22 cellular contexts compared by ENCODE assay signal in genomic region chr1:204974326-204974725, GRCh38.
DNase-seq lines count a peak whose midpoint lies in the region; ATAC-seq and TF ChIP-seq lines count a peak whose summit lies in the region.
"Had no signal": no experiment of that assay in that cellular context is flagged by ENCODE, and none has a peak within 500 bp of the region (broad histone marks: within the 10 kb centered on the region; RNA-seq: fewer than 3 reads in every experiment).

No MANE protein-coding gene starts in this region.

- no peaks in the 10 kb centered on the region for H3K9me2 ChIP-seq in OCI-LY7 (ENCODE audit: insufficient read depth, low read length)

- H3K4me1 ChIP-seq in DND-41 (ENCODE audit: insufficient read depth, low read length) = no peaks in the 10 kb centered on the region
- no peaks in the 10 kb centered on the region for H3K4me1 ChIP-seq in OCI-LY7 (ENCODE audit: insufficient read depth, low read length, poor library complexity, severe bottlenecking)
- H3K4me1 ChIP-seq in CD8-positive, alpha-beta T cell (ENCODE audit: insufficient read depth, low read length) = no peaks in the 10 kb centered on the region

- no peak overlapping the region for H3K27ac Mint-ChIP-seq in CD8-positive, alpha-beta T cell

- H3K27me3 Mint-ChIP-seq in CD8-positive, alpha-beta T cell (ENCODE audit: low read depth) = peaks cover 16% of the 10 kb centered on the region

- no peak overlapping the region for H3K27ac ChIP-seq in DND-41 (ENCODE audit: low read length)
- no peak overlapping the region for H3K27ac ChIP-seq in OCI-LY7 (ENCODE audit: low read depth, low read length, poor library complexity, severe bottlenecking)
- no peak overlapping the region for H3K27ac ChIP-seq in CD8-positive, alpha-beta T cell (ENCODE audit: low read depth, low read length)
- H3K27ac ChIP-seq: C4-2B, GM23248, SK-N-MC had no signal

- intact Hi-C loops in OCI-LY7 (cut with micrococcal nuclease; ENCODE audit: unreplicated experiment) = no loop called here
- intact Hi-C loops in CD8-positive, alpha-beta T cell (cut with DNase I, micrococcal nuclease) = loop anchor here in 1 of 2 experiments (10.0 kb wide), 1 partner anchor 550 kb away; no protein-coding TSS in a partner anchor

- H2AFZ ChIP-seq in DND-41 (ENCODE audit: low read depth, low read length) = no peak overlapping the region
- H2AFZ ChIP-seq in OCI-LY7 (ENCODE audit: low read length) = no peak overlapping the region
- H2AFZ ChIP-seq: GM23248 had no signal

- CTCF ChIA-PET in OCI-LY7 (lab: Charles Lee; ENCODE audit: unreplicated experiment) = no interaction called here
- CTCF ChIA-PET in CD8-positive, alpha-beta T cell (lab: Charles Lee) = interaction anchor here (1.4 to 5.3 kb wide), 5 partner anchors 9 to 281 kb away, joined by 4 to 66 read pairs (median 9); no protein-coding TSS in a partner anchor

- no peak overlapping the region for H3K4me3 Mint-ChIP-seq in CD8-positive, alpha-beta T cell

- DNase-seq in DND-41 (no peak), H7 (peak; percentile 74), OCI-LY7 (ENCODE audit: low spot score) (no peak), iPS-NIHi11 (ENCODE audit: low spot score) (peak; percentile 63), CD1c-positive myeloid dendritic cell (ENCODE audit: extremely low spot score) (no peak)
- DNase-seq in CD8-positive, alpha-beta T cell = no peak
- DNase-seq: COR-L47; DMS153; GM23248; IMR-90; Kasumi-1; NCI-H1105 treated with DMSO at 0.1 percent for 48 hours; NCI-H187; NCI-H2107; NCI-H345; NCI-H524 treated with DMSO at 0.1 percent for 48 hours; NK-92 treated with Interleukin-12 subunit alpha and Interleukin-12 subunit beta, amount 100 ng/mL, for 24 hours; SHP77 had no signal

- H4K20me1 ChIP-seq in DND-41 (ENCODE audit: insufficient read depth, low read length) (peaks cover 3% of the 10 kb centered on the region), OCI-LY7 (ENCODE audit: insufficient read depth, low read length) (no peaks in the 10 kb centered on the region)

- BruUV-seq in OCI-LY7 (replicated peaks; lab: Mats Ljungman, UMichigan) = no TSS peak

- ATAC-seq in DND-41 (ENCODE audit: insufficient read depth, low read depth) (no peak), GM19395 (IDR thresholded peaks at IDR 0.05; ENCODE audit: unreplicated experiment) (no peak)
- ATAC-seq in CD8-positive, alpha-beta T cell = no peak
- ATAC-seq: GM12878 had no signal

- H3K4me3 ChIP-seq in DND-41 (ENCODE audit: low read depth in 1 of 2, low read length in 2 of 2) (no peak overlapping the region), H7 (ENCODE audit: insufficient read depth, low read depth, low read length) (no peak overlapping the region), OCI-LY7 (ENCODE audit: low read depth, low read length, poor library complexity, severe bottlenecking) (no peak overlapping the region)
- no peak overlapping the region for H3K4me3 ChIP-seq in CD8-positive, alpha-beta T cell (ENCODE audit: low read depth, low read length)
- H3K4me3 ChIP-seq: GM12878, GM23248, SK-N-MC had no signal

- no peaks in the 10 kb centered on the region for H3K79me2 ChIP-seq in DND-41 (ENCODE audit: insufficient read depth, low read length)
- no peaks in the 10 kb centered on the region for H3K79me2 ChIP-seq in OCI-LY7 (ENCODE audit: insufficient read depth, low read depth, low read length)

- H3K4me2 ChIP-seq in DND-41 (ENCODE audit: insufficient read depth, low read length) (no peak overlapping the region), OCI-LY7 (ENCODE audit: low read length) (no peak overlapping the region)

- H3K9me3 Mint-ChIP-seq in CD8-positive, alpha-beta T cell = no peaks in the 10 kb centered on the region

- peak; percentile 16 for TF ChIP-seq CTCF in DND-41 (IDR thresholded peaks at IDR 0.05; ENCODE audit: borderline replicate concordance, extremely low read depth, low read length, poor library complexity, severe bottlenecking)
- TF ChIP-seq CTCF in OCI-LY7 (conservative IDR thresholded peaks at IDR 0.05; ENCODE audit: low read length) = 0 out of 2 replicates have a peak, but pooled peaks have one; percentile 31
- no peak for TF ChIP-seq CTCF in CD8-positive, alpha-beta T cell (IDR thresholded peaks at IDR 0.05)

- H3K36me3 Mint-ChIP-seq in CD8-positive, alpha-beta T cell = no peaks in the 10 kb centered on the region

- H3K36me3 ChIP-seq in DND-41 (ENCODE audit: insufficient read depth, low read length) = no peaks in the 10 kb centered on the region
- H3K36me3 ChIP-seq in H7 (replicated peaks; ENCODE audit: control insufficient read depth, insufficient read depth, low read length) = no peaks in the 10 kb centered on the region
- H3K36me3 ChIP-seq in OCI-LY7 (ENCODE audit: insufficient read depth, low read length) = no peaks in the 10 kb centered on the region
- no peaks in the 10 kb centered on the region for H3K36me3 ChIP-seq in CD8-positive, alpha-beta T cell (ENCODE audit: insufficient read depth, low read length)

- POLR2A ChIA-PET in OCI-LY7 (lab: Charles Lee) = interaction anchor here (0.6 kb wide), 1 partner anchor 156 kb away, joined by 3 read pairs; no protein-coding TSS in a partner anchor
- POLR2A ChIA-PET in CD8-positive, alpha-beta T cell (lab: Charles Lee) = no interaction called here

- no peak overlapping the region for H3K9ac ChIP-seq in DND-41 (ENCODE audit: low read depth, low read length)
- H3K9ac ChIP-seq: GM23248 had no signal

- H3K27me3 ChIP-seq in DND-41 (ENCODE audit: insufficient read depth, low read length, poor library complexity) (peaks cover 12% of the 10 kb centered on the region), H7 (ENCODE audit: control insufficient read depth, insufficient read depth, low read length) (no peaks in the 10 kb centered on the region)
- H3K27me3 ChIP-seq in CD8-positive, alpha-beta T cell (ENCODE audit: insufficient read depth, low read length) = no peaks in the 10 kb centered on the region

- H3K9me3 ChIP-seq in DND-41 (ENCODE audit: insufficient read depth, low read length, severe bottlenecking) (no peaks in the 10 kb centered on the region), OCI-LY7 (ENCODE audit: low read length) (no peaks in the 10 kb centered on the region)
- H3K9me3 ChIP-seq in CD8-positive, alpha-beta T cell (ENCODE audit: low read length) = no peaks in the 10 kb centered on the region

- no peaks in the 10 kb centered on the region for H3K4me1 Mint-ChIP-seq in CD8-positive, alpha-beta T cell (ENCODE audit: low read depth)

Comparison
In these comparisons a context has a peak if more than half of its experiments do, and no peak if none do; other contexts are left out.
1. DNase-seq: peak in H7 (single experiment) and iPS-NIHi11 (single experiment); none in DND-41 (single experiment), OCI-LY7 (single experiment), CD8-positive, alpha-beta T cell (0 of 7) and CD1c-positive myeloid dendritic cell (single experiment).